Comparison of ENCODE assay signal across 2 cellular contexts in genomic region chr16:56918467-56919012, GRCh38.
TF ChIP-seq lines count a peak whose summit lies in the region.

No MANE protein-coding gene starts in this region.

TF ChIP-seq in HepG2, 621 proteins besides CTCF, POLR2A, EP300 and RAD21:
- no peak for TF ChIP-seq TEF (CRISPR knock-in tag; IDR thresholded peaks at IDR 0.05)
- TF ChIP-seq ZFY (CRISPR knock-in tag; IDR thresholded peaks at IDR 0.05), result 0 out of 2 replicates have a peak, but pooled peaks have one; percentile 11
- TF ChIP-seq, protein P1, sequence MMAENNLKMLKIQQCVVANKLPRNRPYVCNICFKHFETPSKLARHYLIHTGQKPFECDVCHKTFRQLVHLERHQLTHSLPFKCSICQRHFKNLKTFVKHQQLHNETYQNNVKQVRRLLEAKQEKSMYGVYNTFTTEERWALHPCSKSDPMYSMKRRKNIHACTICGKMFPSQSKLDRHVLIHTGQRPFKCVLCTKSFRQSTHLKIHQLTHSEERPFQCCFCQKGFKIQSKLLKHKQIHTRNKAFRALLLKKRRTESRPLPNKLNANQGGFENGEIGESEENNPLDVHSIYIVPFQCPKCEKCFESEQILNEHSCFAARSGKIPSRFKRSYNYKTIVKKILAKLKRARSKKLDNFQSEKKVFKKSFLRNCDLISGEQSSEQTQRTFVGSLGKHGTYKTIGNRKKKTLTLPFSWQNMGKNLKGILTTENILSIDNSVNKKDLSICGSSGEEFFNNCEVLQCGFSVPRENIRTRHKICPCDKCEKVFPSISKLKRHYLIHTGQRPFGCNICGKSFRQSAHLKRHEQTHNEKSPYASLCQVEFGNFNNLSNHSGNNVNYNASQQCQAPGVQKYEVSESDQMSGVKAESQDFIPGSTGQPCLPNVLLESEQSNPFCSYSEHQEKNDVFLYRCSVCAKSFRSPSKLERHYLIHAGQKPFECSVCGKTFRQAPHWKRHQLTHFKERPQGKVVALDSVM (CRISPR knock-in tag; IDR thresholded peaks at IDR 0.05), result no peak
- TF ChIP-seq NR2F1 (CRISPR knock-in tag; IDR thresholded peaks at IDR 0.05), result no peak
- TF ChIP-seq ZNF17 (CRISPR knock-in tag; IDR thresholded peaks at IDR 0.05), result no peak
- TF ChIP-seq ZNF501 (CRISPR knock-in tag; IDR thresholded peaks at IDR 0.05), result 0 out of 2 replicates have a peak, but pooled peaks have one; percentile 4
- TF ChIP-seq ZNF12 (CRISPR knock-in tag; IDR thresholded peaks at IDR 0.05), result peak; percentile 98
- no peak for TF ChIP-seq ISX (CRISPR knock-in tag; conservative IDR thresholded peaks at IDR 0.05)
- peak; percentile 38; the same call in 1 of the 2 replicates for TF ChIP-seq ARHGAP35 (CRISPR knock-in tag; IDR thresholded peaks at IDR 0.05; ENCODE audit: borderline replicate concordance)
- TF ChIP-seq SRY (CRISPR knock-in tag; IDR thresholded peaks at IDR 0.05), result 0 out of 2 replicates have a peak, but pooled peaks have one; percentile 21
TF ChIP-seq in HepG2: peak in this region for 5.

TF ChIP-seq in K562, 482 proteins besides CTCF, POLR2A, EP300 and RAD21:
- TF ChIP-seq ZNF12 (CRISPR knock-in tag; IDR thresholded peaks at IDR 0.05), result peak; percentile 95
- TF ChIP-seq WHSC1 (IDR thresholded peaks at IDR 0.05; ENCODE audit: low read length), result no peak
- no peak for TF ChIP-seq ARID1B (IDR thresholded peaks at IDR 0.05)
- TF ChIP-seq ZNF384 (IDR thresholded peaks at IDR 0.05; ENCODE audit: low read depth, low read length), result no peak
- no peak for TF ChIP-seq SRSF9 (IDR thresholded peaks at IDR 0.05; ENCODE audit: borderline replicate concordance, low read depth, low read length)
